Comparison of ENCODE assay signal across 1 cellular context in the genomic region with DNA sequence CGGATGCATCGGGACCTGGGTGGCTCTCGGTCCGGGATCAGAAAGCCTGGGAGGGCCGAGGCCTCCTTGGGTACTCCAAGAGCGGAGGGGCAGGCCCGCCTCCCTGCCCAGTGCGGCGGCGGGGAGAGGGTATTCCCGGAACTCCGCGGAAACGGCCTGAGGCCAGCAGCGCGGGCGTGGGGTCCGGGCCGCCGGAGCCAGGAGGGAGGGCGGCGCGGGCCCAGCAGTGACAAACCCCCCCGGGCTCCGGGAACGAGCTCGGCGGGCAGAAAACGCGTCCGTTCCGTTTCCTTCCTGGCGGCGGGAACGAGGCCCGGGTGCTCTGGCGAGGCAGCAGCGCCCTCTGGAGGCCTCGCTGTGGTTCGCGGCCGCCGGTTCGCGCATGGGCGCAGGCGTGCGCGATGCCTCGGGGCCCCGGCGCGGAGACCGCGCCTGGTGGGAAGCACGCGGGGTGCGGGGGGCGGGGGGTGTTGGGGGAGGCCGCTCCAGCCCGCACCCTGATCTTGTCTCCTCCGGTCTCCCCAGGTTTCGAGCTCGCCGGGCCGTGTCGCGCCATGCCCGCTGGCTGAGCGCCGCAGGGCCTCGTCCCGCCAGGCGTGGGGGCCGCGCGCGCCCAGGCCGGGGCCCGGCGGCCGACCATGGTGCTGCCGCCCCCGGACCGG.
A peak's percentile ranks its signal among the peaks of the same experiment; 100 is the strongest.
TF ChIP-seq lines count a peak whose summit lies in the region.

No MANE protein-coding gene starts in this region.

TF ChIP-seq in HepG2, 621 proteins besides CTCF, POLR2A, EP300 and RAD21 (continued from another document and continues in another):
- TF ChIP-seq LCORL (IDR thresholded peaks at IDR 0.05) (no peak), LCORL (CRISPR knock-in tag; IDR thresholded peaks at IDR 0.05) (0 out of 2 replicates have a peak, but pooled peaks have one; percentile 49), MXD4 (CRISPR knock-in tag; IDR thresholded peaks at IDR 0.05) (no peak), ELF1 (CRISPR knock-in tag; IDR thresholded peaks at IDR 0.05) (0 out of 2 replicates have a peak, but pooled peaks have one; percentile 11), PHF21A (CRISPR knock-in tag; IDR thresholded peaks at IDR 0.05) (peak; percentile 30; the same call in 1 of the 2 replicates), GABPA (IDR thresholded peaks at IDR 0.05; ENCODE audit: low read depth, low read length) (peak; percentile 48), GABPA (CRISPR knock-in tag; IDR thresholded peaks at IDR 0.05; ENCODE audit: low read depth) (no peak), HNRNPL (IDR thresholded peaks at IDR 0.05; ENCODE audit: low read depth, low read length) (0 out of 2 replicates have a peak, but pooled peaks have one; percentile 9), ZNF768 (CRISPR knock-in tag; IDR thresholded peaks at IDR 0.05) (peak; percentile 35; the same call in 1 of the 2 replicates), SOX5 (CRISPR knock-in tag; IDR thresholded peaks at IDR 0.05; ENCODE audit: borderline replicate concordance) (peak; percentile 14; the same call in 1 of the 2 replicates), TOE1 (CRISPR knock-in tag; IDR thresholded peaks at IDR 0.05) (no peak), GABPB1 (CRISPR knock-in tag; IDR thresholded peaks at IDR 0.05) (peak; percentile 80), ZNF30 (CRISPR knock-in tag; IDR thresholded peaks at IDR 0.05) (no peak), DNMT3B (CRISPR knock-in tag; conservative IDR thresholded peaks at IDR 0.05) (no peak), ZC3H13 (CRISPR knock-in tag; IDR thresholded peaks at IDR 0.05) (peak; percentile 55; the same call in 1 of the 2 replicates), GFI1 (CRISPR knock-in tag; IDR thresholded peaks at IDR 0.05; ENCODE audit: borderline replicate concordance) (no peak), ZNF589 (CRISPR knock-in tag; conservative IDR thresholded peaks at IDR 0.05) (0 out of 2 replicates have a peak, but pooled peaks have one; percentile 26), ZBTB21 (CRISPR knock-in tag; IDR thresholded peaks at IDR 0.05) (no peak), REL (CRISPR knock-in tag; conservative IDR thresholded peaks at IDR 0.05) (peak; percentile 63; the same call in 1 of the 2 replicates), RXRB (CRISPR knock-in tag; IDR thresholded peaks at IDR 0.05; ENCODE audit: borderline replicate concordance) (0 out of 2 replicates have a peak, but pooled peaks have one; percentile 13), ZNF335 (CRISPR knock-in tag; IDR thresholded peaks at IDR 0.05) (no peak), SCMH1 (CRISPR knock-in tag; IDR thresholded peaks at IDR 0.05; ENCODE audit: borderline replicate concordance) (no peak), KMT2A (CRISPR knock-in tag; IDR thresholded peaks at IDR 0.05) (no peak), ZSCAN31 (CRISPR knock-in tag; IDR thresholded peaks at IDR 0.05; ENCODE audit: low read depth) (no peak; the same call in 1 of the 2 replicates), KDM5B (CRISPR knock-in tag; IDR thresholded peaks at IDR 0.05; ENCODE audit: borderline replicate concordance) (peak; percentile 74), STAG1 (CRISPR knock-in tag; IDR thresholded peaks at IDR 0.05) (peak; percentile 92), ZNF746 (CRISPR knock-in tag; IDR thresholded peaks at IDR 0.05) (peak; percentile 22; the same call in 1 of the 2 replicates), SIX4 (CRISPR knock-in tag; IDR thresholded peaks at IDR 0.05) (0 out of 2 replicates have a peak, but pooled peaks have one; percentile 12), ZNF839 (CRISPR knock-in tag; IDR thresholded peaks at IDR 0.05; ENCODE audit: borderline replicate concordance) (0 out of 2 replicates have a peak, but pooled peaks have one; percentile 37), TBX2 (CRISPR knock-in tag; IDR thresholded peaks at IDR 0.05; ENCODE audit: borderline replicate concordance) (peak; percentile 69; the same call in 1 of the 2 replicates), KDM2A (CRISPR knock-in tag; IDR thresholded peaks at IDR 0.05; ENCODE audit: borderline replicate concordance, low read depth) (peak; percentile 84), SP2 (CRISPR knock-in tag; IDR thresholded peaks at IDR 0.05) (peak; percentile 39; the same call in 1 of the 2 replicates), CBX2 (IDR thresholded peaks at IDR 0.05; ENCODE audit: low read depth, low read length) (no peak), CBX2 (CRISPR knock-in tag; IDR thresholded peaks at IDR 0.05; ENCODE audit: low read depth) (no peak), ZNF619 (CRISPR knock-in tag; IDR thresholded peaks at IDR 0.05) (no peak), ZNF33B (CRISPR knock-in tag; IDR thresholded peaks at IDR 0.05) (no peak), SOX6 (IDR thresholded peaks at IDR 0.05) (no peak), SOX6 (CRISPR knock-in tag; IDR thresholded peaks at IDR 0.05) (peak; percentile 51; the same call in 1 of the 2 replicates), TCF7L2 (IDR thresholded peaks at IDR 0.05; ENCODE audit: low read depth, low read length) (no peak)
- TF ChIP-seq, protein P1, sequence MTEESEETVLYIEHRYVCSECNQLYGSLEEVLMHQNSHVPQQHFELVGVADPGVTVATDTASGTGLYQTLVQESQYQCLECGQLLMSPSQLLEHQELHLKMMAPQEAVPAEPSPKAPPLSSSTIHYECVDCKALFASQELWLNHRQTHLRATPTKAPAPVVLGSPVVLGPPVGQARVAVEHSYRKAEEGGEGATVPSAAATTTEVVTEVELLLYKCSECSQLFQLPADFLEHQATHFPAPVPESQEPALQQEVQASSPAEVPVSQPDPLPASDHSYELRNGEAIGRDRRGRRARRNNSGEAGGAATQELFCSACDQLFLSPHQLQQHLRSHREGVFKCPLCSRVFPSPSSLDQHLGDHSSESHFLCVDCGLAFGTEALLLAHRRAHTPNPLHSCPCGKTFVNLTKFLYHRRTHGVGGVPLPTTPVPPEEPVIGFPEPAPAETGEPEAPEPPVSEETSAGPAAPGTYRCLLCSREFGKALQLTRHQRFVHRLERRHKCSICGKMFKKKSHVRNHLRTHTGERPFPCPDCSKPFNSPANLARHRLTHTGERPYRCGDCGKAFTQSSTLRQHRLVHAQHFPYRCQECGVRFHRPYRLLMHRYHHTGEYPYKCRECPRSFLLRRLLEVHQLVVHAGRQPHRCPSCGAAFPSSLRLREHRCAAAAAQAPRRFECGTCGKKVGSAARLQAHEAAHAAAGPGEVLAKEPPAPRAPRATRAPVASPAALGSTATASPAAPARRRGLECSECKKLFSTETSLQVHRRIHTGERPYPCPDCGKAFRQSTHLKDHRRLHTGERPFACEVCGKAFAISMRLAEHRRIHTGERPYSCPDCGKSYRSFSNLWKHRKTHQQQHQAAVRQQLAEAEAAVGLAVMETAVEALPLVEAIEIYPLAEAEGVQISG (CRISPR knock-in tag; IDR thresholded peaks at IDR 0.05), result peak; percentile 56
- TF ChIP-seq, protein P2, sequence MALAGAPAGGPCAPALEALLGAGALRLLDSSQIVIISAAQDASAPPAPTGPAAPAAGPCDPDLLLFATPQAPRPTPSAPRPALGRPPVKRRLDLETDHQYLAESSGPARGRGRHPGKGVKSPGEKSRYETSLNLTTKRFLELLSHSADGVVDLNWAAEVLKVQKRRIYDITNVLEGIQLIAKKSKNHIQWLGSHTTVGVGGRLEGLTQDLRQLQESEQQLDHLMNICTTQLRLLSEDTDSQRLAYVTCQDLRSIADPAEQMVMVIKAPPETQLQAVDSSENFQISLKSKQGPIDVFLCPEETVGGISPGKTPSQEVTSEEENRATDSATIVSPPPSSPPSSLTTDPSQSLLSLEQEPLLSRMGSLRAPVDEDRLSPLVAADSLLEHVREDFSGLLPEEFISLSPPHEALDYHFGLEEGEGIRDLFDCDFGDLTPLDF (CRISPR knock-in tag; IDR thresholded peaks at IDR 0.05), result peak; percentile 62; the same call in 1 of the 2 replicates
- TF ChIP-seq, protein P3, sequence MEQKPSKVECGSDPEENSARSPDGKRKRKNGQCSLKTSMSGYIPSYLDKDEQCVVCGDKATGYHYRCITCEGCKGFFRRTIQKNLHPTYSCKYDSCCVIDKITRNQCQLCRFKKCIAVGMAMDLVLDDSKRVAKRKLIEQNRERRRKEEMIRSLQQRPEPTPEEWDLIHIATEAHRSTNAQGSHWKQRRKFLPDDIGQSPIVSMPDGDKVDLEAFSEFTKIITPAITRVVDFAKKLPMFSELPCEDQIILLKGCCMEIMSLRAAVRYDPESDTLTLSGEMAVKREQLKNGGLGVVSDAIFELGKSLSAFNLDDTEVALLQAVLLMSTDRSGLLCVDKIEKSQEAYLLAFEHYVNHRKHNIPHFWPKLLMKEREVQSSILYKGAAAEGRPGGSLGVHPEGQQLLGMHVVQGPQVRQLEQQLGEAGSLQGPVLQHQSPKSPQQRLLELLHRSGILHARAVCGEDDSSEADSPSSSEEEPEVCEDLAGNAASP (CRISPR knock-in tag; IDR thresholded peaks at IDR 0.05; ENCODE audit: borderline replicate concordance), result no peak
- TF ChIP-seq, protein P4, sequence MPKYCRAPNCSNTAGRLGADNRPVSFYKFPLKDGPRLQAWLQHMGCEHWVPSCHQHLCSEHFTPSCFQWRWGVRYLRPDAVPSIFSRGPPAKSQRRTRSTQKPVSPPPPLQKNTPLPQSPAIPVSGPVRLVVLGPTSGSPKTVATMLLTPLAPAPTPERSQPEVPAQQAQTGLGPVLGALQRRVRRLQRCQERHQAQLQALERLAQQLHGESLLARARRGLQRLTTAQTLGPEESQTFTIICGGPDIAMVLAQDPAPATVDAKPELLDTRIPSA (CRISPR knock-in tag; IDR thresholded peaks at IDR 0.05; ENCODE audit: borderline replicate concordance), result peak; percentile 74; the same call in 1 of the 2 replicates
- TF ChIP-seq, protein P5, sequence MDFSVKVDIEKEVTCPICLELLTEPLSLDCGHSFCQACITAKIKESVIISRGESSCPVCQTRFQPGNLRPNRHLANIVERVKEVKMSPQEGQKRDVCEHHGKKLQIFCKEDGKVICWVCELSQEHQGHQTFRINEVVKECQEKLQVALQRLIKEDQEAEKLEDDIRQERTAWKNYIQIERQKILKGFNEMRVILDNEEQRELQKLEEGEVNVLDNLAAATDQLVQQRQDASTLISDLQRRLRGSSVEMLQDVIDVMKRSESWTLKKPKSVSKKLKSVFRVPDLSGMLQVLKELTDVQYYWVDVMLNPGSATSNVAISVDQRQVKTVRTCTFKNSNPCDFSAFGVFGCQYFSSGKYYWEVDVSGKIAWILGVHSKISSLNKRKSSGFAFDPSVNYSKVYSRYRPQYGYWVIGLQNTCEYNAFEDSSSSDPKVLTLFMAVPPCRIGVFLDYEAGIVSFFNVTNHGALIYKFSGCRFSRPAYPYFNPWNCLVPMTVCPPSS (IDR thresholded peaks at IDR 0.05), result no peak
- TF ChIP-seq, protein P6, sequence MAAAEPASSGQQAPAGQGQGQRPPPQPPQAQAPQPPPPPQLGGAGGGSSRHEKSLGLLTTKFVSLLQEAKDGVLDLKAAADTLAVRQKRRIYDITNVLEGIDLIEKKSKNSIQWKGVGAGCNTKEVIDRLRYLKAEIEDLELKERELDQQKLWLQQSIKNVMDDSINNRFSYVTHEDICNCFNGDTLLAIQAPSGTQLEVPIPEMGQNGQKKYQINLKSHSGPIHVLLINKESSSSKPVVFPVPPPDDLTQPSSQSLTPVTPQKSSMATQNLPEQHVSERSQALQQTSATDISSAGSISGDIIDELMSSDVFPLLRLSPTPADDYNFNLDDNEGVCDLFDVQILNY (CRISPR knock-in tag; conservative IDR thresholded peaks at IDR 0.05), result peak; percentile 92
- TF ChIP-seq, protein P7, sequence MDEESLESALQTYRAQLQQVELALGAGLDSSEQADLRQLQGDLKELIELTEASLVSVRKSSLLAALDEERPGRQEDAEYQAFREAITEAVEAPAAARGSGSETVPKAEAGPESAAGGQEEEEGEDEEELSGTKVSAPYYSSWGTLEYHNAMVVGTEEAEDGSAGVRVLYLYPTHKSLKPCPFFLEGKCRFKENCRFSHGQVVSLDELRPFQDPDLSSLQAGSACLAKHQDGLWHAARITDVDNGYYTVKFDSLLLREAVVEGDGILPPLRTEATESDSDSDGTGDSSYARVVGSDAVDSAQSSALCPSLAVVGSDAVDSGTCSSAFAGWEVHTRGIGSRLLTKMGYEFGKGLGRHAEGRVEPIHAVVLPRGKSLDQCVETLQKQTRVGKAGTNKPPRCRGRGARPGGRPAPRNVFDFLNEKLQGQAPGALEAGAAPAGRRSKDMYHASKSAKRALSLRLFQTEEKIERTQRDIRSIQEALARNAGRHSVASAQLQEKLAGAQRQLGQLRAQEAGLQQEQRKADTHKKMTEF (CRISPR knock-in tag; IDR thresholded peaks at IDR 0.05), result 0 out of 2 replicates have a peak, but pooled peaks have one; percentile 54
- TF ChIP-seq, protein P8, sequence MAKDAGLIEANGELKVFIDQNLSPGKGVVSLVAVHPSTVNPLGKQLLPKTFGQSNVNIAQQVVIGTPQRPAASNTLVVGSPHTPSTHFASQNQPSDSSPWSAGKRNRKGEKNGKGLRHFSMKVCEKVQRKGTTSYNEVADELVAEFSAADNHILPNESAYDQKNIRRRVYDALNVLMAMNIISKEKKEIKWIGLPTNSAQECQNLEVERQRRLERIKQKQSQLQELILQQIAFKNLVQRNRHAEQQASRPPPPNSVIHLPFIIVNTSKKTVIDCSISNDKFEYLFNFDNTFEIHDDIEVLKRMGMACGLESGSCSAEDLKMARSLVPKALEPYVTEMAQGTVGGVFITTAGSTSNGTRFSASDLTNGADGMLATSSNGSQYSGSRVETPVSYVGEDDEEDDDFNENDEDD (CRISPR knock-in tag; IDR thresholded peaks at IDR 0.05; ENCODE audit: borderline replicate concordance), result peak; percentile 84
- TF ChIP-seq, protein P9, sequence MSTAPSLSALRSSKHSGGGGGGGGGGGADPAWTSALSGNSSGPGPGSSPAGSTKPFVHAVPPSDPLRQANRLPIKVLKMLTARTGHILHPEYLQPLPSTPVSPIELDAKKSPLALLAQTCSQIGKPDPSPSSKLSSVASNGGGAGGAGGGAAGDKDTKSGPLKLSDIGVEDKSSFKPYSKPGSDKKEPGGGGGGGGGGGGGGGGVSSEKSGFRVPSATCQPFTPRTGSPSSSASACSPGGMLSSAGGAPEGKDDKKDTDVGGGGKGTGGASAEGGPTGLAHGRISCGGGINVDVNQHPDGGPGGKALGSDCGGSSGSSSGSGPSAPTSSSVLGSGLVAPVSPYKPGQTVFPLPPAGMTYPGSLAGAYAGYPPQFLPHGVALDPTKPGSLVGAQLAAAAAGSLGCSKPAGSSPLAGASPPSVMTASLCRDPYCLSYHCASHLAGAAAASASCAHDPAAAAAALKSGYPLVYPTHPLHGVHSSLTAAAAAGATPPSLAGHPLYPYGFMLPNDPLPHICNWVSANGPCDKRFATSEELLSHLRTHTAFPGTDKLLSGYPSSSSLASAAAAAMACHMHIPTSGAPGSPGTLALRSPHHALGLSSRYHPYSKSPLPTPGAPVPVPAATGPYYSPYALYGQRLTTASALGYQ (CRISPR knock-in tag; IDR thresholded peaks at IDR 0.05), result 0 out of 2 replicates have a peak, but pooled peaks have one; percentile 22
